Comparison of ENCODE assay signal across 22 cellular contexts in genomic region chrX:103480526-103480925, GRCh38.
"Had no signal": no experiment of that assay in that cellular context is flagged by ENCODE, and none has a peak within 500 bp of the region (broad histone marks: within the 10 kb centered on the region; RNA-seq: fewer than 3 reads in every experiment).

No MANE protein-coding gene starts in this region.

- DNase-seq: dorsolateral prefrontal cortex; effector CD4-positive, alpha-beta T cell; glutamatergic neuron; heart right ventricle; hippocampal formation; left ventricle myocardium superior; lower lobe of right lung; mesenchymal stem cell; mucosa of descending colon; naive B cell; pancreas; right lobe of liver; small intestine; stimulated activated CD4-positive, alpha-beta T cell treated with anti-CD3 and anti-CD28 coated beads, Interleukin-15, amount 100 ng/mL, for 24 hours; stimulated activated CD4-positive, alpha-beta T cell treated with anti-CD3 and anti-CD28 coated beads, Interleukin-2, amount 100 ng/mL, for 48 hours; stimulated activated naive B cell treated with anti-CD40 and anti-IgM and Interleukin-4, amounts not matched to agents 10 μg/mL and 1 μg/mL and 100 μg/mL, for 72 hours; thyroid gland; trophoblast cell had no signal

- H3K27ac ChIP-seq: epithelial cell of prostate, gastroesophageal sphincter, heart right ventricle, lower lobe of right lung, neutrophil, pancreas, right lobe of liver, thyroid gland, vagina had no signal
